Comparison of ENCODE assay signal across 8 cellular contexts in the genomic region with DNA sequence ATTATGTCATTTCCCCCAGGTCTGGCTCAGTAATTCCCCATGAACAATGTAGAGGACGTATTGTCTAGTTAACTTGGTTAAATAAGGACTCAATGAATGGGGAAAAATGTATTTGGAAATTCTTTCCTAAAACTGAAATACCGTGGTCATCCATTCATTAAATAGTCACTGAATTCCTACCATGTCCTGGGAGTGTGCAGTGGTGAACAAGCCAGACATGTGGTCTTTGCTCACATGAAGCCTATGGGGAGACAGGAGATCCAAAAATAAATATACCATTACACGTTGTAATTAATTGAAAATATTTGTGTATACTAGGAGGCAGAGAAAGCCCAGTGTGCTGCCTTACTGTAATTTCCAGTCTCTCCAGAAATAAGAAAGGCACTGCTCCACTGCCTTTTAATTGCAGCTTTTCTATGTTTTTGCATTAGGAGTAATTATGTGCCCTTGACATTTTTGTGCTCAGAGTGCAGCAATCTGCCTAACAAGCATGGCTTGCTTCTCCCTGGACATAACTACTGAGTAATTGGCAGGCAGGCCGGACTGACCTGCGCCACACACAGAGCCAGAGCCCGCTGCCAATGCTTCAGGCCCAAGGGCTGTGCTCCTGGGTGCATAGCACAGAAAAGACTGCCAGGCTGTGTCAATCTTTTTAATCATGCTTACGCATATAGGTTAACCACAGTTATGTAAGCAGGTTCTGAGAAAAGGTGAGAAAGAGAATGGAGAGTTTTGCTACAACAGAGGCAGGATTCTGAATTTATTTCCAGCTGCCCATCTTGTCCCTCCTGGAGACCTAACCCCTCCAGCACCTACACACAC. TPM values are rescaled to one million over a fixed set of nuclear protein-coding genes. Genes with fewer than 3 reads are reported as not detected.
DNase-seq lines count a peak whose midpoint lies in the region; ATAC-seq and TF ChIP-seq lines count a peak whose summit lies in the region.

No MANE protein-coding gene starts in this region.

- peaks cover 0 to 2% (median 0%) of the 10 kb centered on the region in 9 donors for H3K9me3 Mint-ChIP-seq in naive thymus-derived CD8-positive, alpha-beta T cell

- H4K20me1 ChIP-seq in OCI-LY3 (ENCODE audit: insufficient read depth, low read length) = no peaks in the 10 kb centered on the region

- H3K4me3 ChIP-seq in OCI-LY3 (ENCODE audit: low read length) (no peak overlapping the region), astrocyte of the spinal cord (ENCODE audit: low read depth, low read length) (no peak overlapping the region)

- no peak overlapping the region for H3K27ac ChIP-seq in OCI-LY3 (ENCODE audit: low read length)

- peaks cover 2% of the 10 kb centered on the region; the same call in 1 of the 2 replicates for H3K4me1 ChIP-seq in OCI-LY3 (ENCODE audit: low read length)

- H3K4me3 Mint-ChIP-seq in naive thymus-derived CD8-positive, alpha-beta T cell = peak overlapping the region; percentile 49 to 82 (median 63)

- H2AFZ ChIP-seq in OCI-LY3 (ENCODE audit: low read depth, low read length) = peak overlapping the region; percentile 33; the same call in 1 of the 2 replicates

- H3K27me3 ChIP-seq in OCI-LY3 (ENCODE audit: low read depth, low read length) = no peaks in the 10 kb centered on the region

- in situ Hi-C loops in astrocyte of the spinal cord (cut with HindIII; ENCODE audit: low sequenced_read_pairs) = no loop called here

- DNase-seq in ELR (ENCODE audit: low read depth) = peak; percentile 29
- peak; percentile 56 for DNase-seq in astrocyte of the spinal cord (ENCODE audit: low read depth, low spot score)
- DNase-seq in naive thymus-derived CD8-positive, alpha-beta T cell = peak; percentile 27 to 86 (median 60)
- no peak for DNase-seq in ecto neural progenitor cell (ENCODE audit: low spot score)
- no peak for DNase-seq in D341Med (ENCODE audit: low spot score)
- DNase-seq in SKM-1 treated with dmso at 0.1 percent for 144 hours (lab: John Stamatoyannopoulos, UW; ENCODE audit: unreplicated experiment) = no peak

- H3K36me3 ChIP-seq in OCI-LY3 (replicated peaks; ENCODE audit: low read depth, low read length) = no peaks in the 10 kb centered on the region

- no peaks in the 10 kb centered on the region for H3K36me3 Mint-ChIP-seq in naive thymus-derived CD8-positive, alpha-beta T cell

- no peaks in the 10 kb centered on the region for H3K27me3 Mint-ChIP-seq in naive thymus-derived CD8-positive, alpha-beta T cell

- H3K9ac ChIP-seq in OCI-LY3 (ENCODE audit: low read length) = no peak overlapping the region

- H3K27ac Mint-ChIP-seq in naive thymus-derived CD8-positive, alpha-beta T cell = peak overlapping the region; percentile 77 to 98 (median 96)

- H3K79me2 ChIP-seq in OCI-LY3 (ENCODE audit: low read length) = no peaks in the 10 kb centered on the region

- no peaks in the 10 kb centered on the region; the same call in 1 of the 2 replicates for H3K9me3 ChIP-seq in OCI-LY3 (ENCODE audit: insufficient read depth, low read length)

- POLR2A ChIA-PET in naive thymus-derived CD8-positive, alpha-beta T cell (lab: Charles Lee) = interaction anchor here (0.7 to 4.1 kb wide), 7 partner anchors 12 to 72 kb away, joined by 3 to 19 read pairs (median 6); partner anchors contain the start of gene TTC39C

- TF ChIP-seq CTCF in OCI-LY3 (IDR thresholded peaks at IDR 0.05; ENCODE audit: low read depth, low read length) (no peak), astrocyte of the spinal cord (IDR thresholded peaks at IDR 0.05; ENCODE audit: low read depth, low read length) (no peak)

- ATAC-seq in naive thymus-derived CD8-positive, alpha-beta T cell = peak; percentile 94 to 98
- no peak for ATAC-seq in HG02798 (IDR thresholded peaks at IDR 0.05; ENCODE audit: poor library complexity, unreplicated experiment)

- no peak overlapping the region for H3K4me2 ChIP-seq in OCI-LY3 (ENCODE audit: low read length)

- H3K4me1 Mint-ChIP-seq in naive thymus-derived CD8-positive, alpha-beta T cell = peaks cover 9 to 57% (median 54%) of the 10 kb centered on the region in 4 donors

RNA-seq across cellular contexts. Expression of gene TTC39C, which starts 22.2 kb away (rescaled TPM):
- 10 to 100 TPM; 80.2 to 83.3 TPM for total RNA-seq in naive thymus-derived CD8-positive, alpha-beta T cell
- polyA plus RNA-seq in naive thymus-derived CD8-positive, alpha-beta T cell = 10 to 100 TPM; 36.5 to 60.6 (median 39.3) TPM

Comparison
In these comparisons a context has a peak if more than half of its experiments do, and no peak if none do; other contexts are left out.
1. DNase-seq: peak in ELR (single experiment), astrocyte of the spinal cord (single experiment) and naive thymus-derived CD8-positive, alpha-beta T cell (10 of 10); none in ecto neural progenitor cell (single experiment), D341Med (single experiment) and SKM-1 treated with dmso at 0.1 percent for 144 hours (single experiment).